In genomic region chr12:573226-573625, GRCh38 we compare ENCODE assay signal across 14 cellular contexts.
DNase-seq lines count a peak whose midpoint lies in the region; ATAC-seq and TF ChIP-seq lines count a peak whose summit lies in the region.
"Had no signal": no experiment of that assay in that cellular context is flagged by ENCODE, and none has a peak within 500 bp of the region (broad histone marks: within the 10 kb centered on the region; RNA-seq: fewer than 3 reads in every experiment).

No MANE protein-coding gene starts in this region.

- peak overlapping the region; percentile 90 for H3K27ac Mint-ChIP-seq in MCF 10A (ENCODE audit: low read depth, unreplicated experiment)

- H3K9me3 Mint-ChIP-seq in MCF 10A (ENCODE audit: unreplicated experiment) = no peaks in the 10 kb centered on the region

- dilution Hi-C loops in mammary epithelial cell (cut with HindIII; ENCODE audit: low sequenced_read_pairs) = no loop called here

- H3K4me2 ChIP-seq in mammary epithelial cell (ENCODE audit: insufficient read depth, low read depth, low read length) = no peak overlapping the region
- H3K4me2 ChIP-seq: KMS-11 had no signal

- CTCF ChIA-PET in MCF 10A (lab: Yijun Ruan, JAX) = interaction anchor here (5.7 to 6.2 kb wide), 2 partner anchors 179 to 242 kb away, joined by 74 to 90 read pairs; partner anchors contain the start of gene WNK1
- CTCF ChIA-PET in mammary epithelial cell (lab: Charles Lee; ENCODE audit: low non-redundant PET) = no interaction called here
- CTCF ChIA-PET in Panc1 (lab: Charles Lee) = no interaction called here

- peaks cover 48% of the 10 kb centered on the region for H3K4me1 ChIP-seq in mammary epithelial cell (ENCODE audit: insufficient read depth, low read length)
- H3K4me1 ChIP-seq in Panc1 (ENCODE audit: control insufficient read depth, insufficient read depth, low read length) = peaks cover 41% of the 10 kb centered on the region
- H3K4me1 ChIP-seq in stomach smooth muscle (ENCODE audit: control insufficient read depth, insufficient read depth, low read length) = peaks cover 47% of the 10 kb centered on the region

- H3K9ac ChIP-seq in mammary epithelial cell (ENCODE audit: insufficient read depth, low read length) (no peak overlapping the region), stomach smooth muscle (ENCODE audit: low read length in 2 of 2) (no peak overlapping the region)
- H3K9ac ChIP-seq: KMS-11 had no signal

- intact Hi-C loops in MCF 10A (cut with micrococcal nuclease) (loop anchor here (5.0 to 10.0 kb wide), 2 partner anchors 419 to 542 kb away; partner anchors contain the start of gene ERC1), mammary epithelial cell (cut with micrococcal nuclease) (loop anchor here (5.0 to 10.0 kb wide), 3 partner anchors 62 to 1019 kb away; partner anchors contain the start of gene FBXL14), Panc1 (cut with micrococcal nuclease; ENCODE audit: unreplicated experiment) (loop anchor here (2.0 to 10.0 kb wide), 2 partner anchors 62 to 182 kb away; no protein-coding TSS in a partner anchor)

- no peaks in the 10 kb centered on the region for H3K27me3 Mint-ChIP-seq in MCF 10A (ENCODE audit: insufficient read depth, unreplicated experiment)
- H3K27me3 Mint-ChIP-seq: CD4-positive, alpha-beta memory T cell had no signal

- H3K27me3 ChIP-seq in mammary epithelial cell (ENCODE audit: insufficient read depth, low read length) = no peaks in the 10 kb centered on the region
- no peaks in the 10 kb centered on the region for H3K27me3 ChIP-seq in Panc1 (ENCODE audit: control insufficient read depth, insufficient read depth, low read length)
- no peaks in the 10 kb centered on the region for H3K27me3 ChIP-seq in stomach smooth muscle (ENCODE audit: control insufficient read depth in 1 of 2, insufficient read depth in 2 of 2, low read length in 2 of 2)

- H3K9me3 ChIP-seq in mammary epithelial cell (replicated peaks; ENCODE audit: insufficient read depth, low read length) (no peaks in the 10 kb centered on the region), Panc1 (ENCODE audit: control insufficient read depth, insufficient read depth, low read depth, low read length) (no peaks in the 10 kb centered on the region), stomach smooth muscle (ENCODE audit: control insufficient read depth in 2 of 2, low read length in 2 of 2) (peaks cover 0 to 4% of the 10 kb centered on the region in 2 donors)

- ATAC-seq in Panc1 = no peak

- H3K36me3 ChIP-seq in mammary epithelial cell (ENCODE audit: insufficient read depth, low read length) (no peaks in the 10 kb centered on the region), Panc1 (ENCODE audit: control insufficient read depth, insufficient read depth, low read length) (no peaks in the 10 kb centered on the region), stomach smooth muscle (ENCODE audit: control insufficient read depth in 2 of 2, insufficient read depth in 2 of 2, low read length in 2 of 2) (no peaks in the 10 kb centered on the region)

- in situ Hi-C loops in mammary epithelial cell (cut with MboI; ENCODE audit: low sequenced_read_pairs in 2 of 2) = loop anchor here (5.0 to 25.0 kb wide), 5 partner anchors 172 to 1014 kb away; partner anchors contain the start of genes FBXL14 (in 2 of the 2) and RAD52 (in 2 of the 2)
- in situ Hi-C loops in Panc1 (cut with HindIII; ENCODE audit: low pct_unique_long_range_greater_than_20kb, low sequenced_read_pairs) = no loop called here

- TF ChIP-seq POLR2A in erythroblast (IDR thresholded peaks at IDR 0.05; ENCODE audit: low read length) = no peak

- no peak overlapping the region for H3K27ac ChIP-seq in mammary epithelial cell (ENCODE audit: insufficient read depth, low read depth, low read length)
- peak overlapping the region; percentile 32; the same call in 1 of the 2 replicates for H3K27ac ChIP-seq in Panc1 (ENCODE audit: low read length)
- H3K27ac ChIP-seq in stomach smooth muscle (ENCODE audit: low read length) = peak overlapping the region; percentile 6
- H3K27ac ChIP-seq: KMS-11 had no signal

- no peak overlapping the region for H3K4me3 Mint-ChIP-seq in MCF 10A (ENCODE audit: unreplicated experiment)

- BruUV-seq in MCF 10A (replicated peaks; lab: Mats Ljungman, UMichigan) (no TSS peak), mammary epithelial cell (replicated peaks; lab: Mats Ljungman, UMichigan) (no TSS peak), Panc1 (replicated peaks; lab: Mats Ljungman, UMichigan) (no TSS peak)

- H3K36me3 Mint-ChIP-seq in MCF 10A (ENCODE audit: insufficient read depth, unreplicated experiment) = peaks cover 7% of the 10 kb centered on the region
- H3K36me3 Mint-ChIP-seq: CD4-positive, alpha-beta memory T cell had no signal

- peaks cover 36% of the 10 kb centered on the region for H3K4me1 Mint-ChIP-seq in MCF 10A (ENCODE audit: insufficient read depth, unreplicated experiment)

- no peaks in the 10 kb centered on the region for H4K20me1 ChIP-seq in mammary epithelial cell (ENCODE audit: insufficient read depth, low read length)

- no peak overlapping the region for H3K4me3 ChIP-seq in mammary epithelial cell (replicated peaks in 1 of 3; ENCODE audit: insufficient read depth in 1 of 3, low read depth in 2 of 3, low read length in 3 of 3)
- H3K4me3 ChIP-seq in Panc1 (ENCODE audit: low read depth in 2 of 2, low read length in 2 of 2) = no peak overlapping the region
- no peak overlapping the region for H3K4me3 ChIP-seq in stomach smooth muscle (ENCODE audit: low read length in 2 of 2)

- DNase-seq in MCF 10A (ENCODE audit: unreplicated experiment) = no peak
- no peak for DNase-seq in mammary epithelial cell
- DNase-seq in Panc1 (ENCODE audit: low read depth, low spot score) = no peak
- DNase-seq in erythroblast (lab: John Stamatoyannopoulos, UW) = peak; percentile 19 to 24
- no peak for DNase-seq in midbrain (lab: John Stamatoyannopoulos, UW)
- no peak for DNase-seq in stimulated activated CD4-positive, alpha-beta T cell treated with anti-CD3 and anti-CD28 coated beads, Interleukin-4, amount 100 ng/mL, for 1 hour
- DNase-seq: CD4-positive, alpha-beta memory T cell; DMS79 treated with DMSO at 0.1 percent for 48 hours; NCI-H1092; NCI-H2081 treated with DMSO at 0.1 percent for 48 hours; NCI-H524 treated with DMSO at 0.1 percent for 48 hours; SHP77 had no signal

- POLR2A ChIA-PET in MCF 10A (lab: Yijun Ruan, JAX) (interaction anchor here (1.0 to 15.3 kb wide), 3 partner anchors 24 to 204 kb away, joined by 3 to 336 read pairs (median 24); partner anchors contain the start of gene WNK1), Panc1 (lab: Charles Lee) (interaction anchor here (0.7 kb wide), 1 partner anchor 157 kb away, joined by 3 read pairs; no protein-coding TSS in a partner anchor)

- TF ChIP-seq CTCF in MCF 10A (IDR thresholded peaks at IDR 0.05; ENCODE audit: unreplicated experiment) = no peak
- TF ChIP-seq CTCF in mammary epithelial cell (conservative IDR thresholded peaks at IDR 0.05 in 1 of 2, IDR thresholded peaks at IDR 0.05 in 1 of 2; ENCODE audit: extremely low read depth in 1 of 2, insufficient read depth in 1 of 2, low read depth in 1 of 2, low read length in 2 of 2) = no peak
- no peak for TF ChIP-seq CTCF in Panc1 (IDR thresholded peaks at IDR 0.05)

- H2AFZ ChIP-seq in mammary epithelial cell (ENCODE audit: low read depth, low read length) = no peak overlapping the region

- WGBS in mammary epithelial cell (ENCODE audit: low coverage, missing lambda C conversion rate) = 96% methylated on average over 5 of the region's 5 CpGs

- no peaks in the 10 kb centered on the region for H3K79me2 ChIP-seq in mammary epithelial cell (ENCODE audit: insufficient read depth, low read length)

Comparison
In these comparisons a context has a peak if more than half of its experiments do, and no peak if none do; other contexts are left out.
1. DNase-seq: peak in erythroblast (2 of 2); none in MCF 10A (single experiment), mammary epithelial cell (single experiment), Panc1 (single experiment), midbrain (single experiment) and stimulated activated CD4-positive, alpha-beta T cell treated with anti-CD3 and anti-CD28 coated beads, Interleukin-4, amount 100 ng/mL, for 1 hour (single experiment).